9 cellular contexts compared by ENCODE assay signal in the genomic region with DNA sequence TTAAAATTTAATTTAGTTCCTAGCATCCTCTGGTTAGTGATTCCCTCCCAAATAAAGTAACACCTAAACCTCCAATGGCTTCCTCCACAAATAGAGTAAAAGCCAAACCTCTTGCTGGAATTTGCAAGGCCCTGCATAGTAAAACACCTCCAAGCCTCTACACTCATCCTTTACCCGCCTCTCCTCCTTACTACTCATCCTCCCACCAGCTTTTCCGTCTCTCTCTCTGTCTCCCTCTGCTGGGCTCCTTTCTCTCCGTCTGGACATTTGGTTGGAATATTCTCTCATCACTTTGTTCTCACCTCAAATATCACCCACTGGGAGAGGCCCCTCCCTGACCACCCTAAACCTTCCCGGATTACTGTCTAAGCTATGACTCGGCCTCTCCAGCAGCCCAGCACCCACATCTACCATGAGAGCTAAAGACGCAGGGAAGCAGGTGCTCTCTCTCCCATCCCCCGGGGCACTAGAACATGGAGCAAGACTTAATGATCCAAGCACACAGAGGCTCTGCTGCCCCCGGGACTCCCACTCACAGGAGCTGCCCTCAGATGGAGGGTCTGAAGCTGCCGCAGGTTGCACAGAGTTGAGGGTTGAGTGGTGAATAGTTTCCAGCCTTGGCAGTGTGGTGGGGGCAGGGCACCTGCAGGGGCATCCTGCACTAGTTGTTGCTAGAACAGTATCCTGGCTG.
DNase-seq lines count a peak whose midpoint lies in the region; ATAC-seq, FAIRE-seq and TF ChIP-seq lines count a peak whose summit lies in the region.
"Had no signal": no experiment of that assay in that cellular context is flagged by ENCODE, and none has a peak within 500 bp of the region (broad histone marks: within the 10 kb centered on the region; RNA-seq: fewer than 3 reads in every experiment).

No MANE protein-coding gene starts in this region.

- TF ChIP-seq CTCF in DOHH2 (IDR thresholded peaks at IDR 0.05; ENCODE audit: low read depth, low read length, poor library complexity, severe bottlenecking) (peak; percentile 35), astrocyte (IDR thresholded peaks at IDR 0.05; ENCODE audit: insufficient read depth, low read depth, low read length) (peak; percentile 53)

- H3K36me3 ChIP-seq in DOHH2 (ENCODE audit: control insufficient read depth, low read length) = no peaks in the 10 kb centered on the region
- no peaks in the 10 kb centered on the region for H3K36me3 ChIP-seq in astrocyte (ENCODE audit: insufficient read depth, low read length)

- H3K4me3 ChIP-seq in DOHH2 (ENCODE audit: low read length) (no peak overlapping the region), astrocyte (ENCODE audit: insufficient read depth, low read depth, low read length) (no peak overlapping the region)

- H2AFZ ChIP-seq in astrocyte (ENCODE audit: low read depth, low read length) = no peak overlapping the region

- no peaks in the 10 kb centered on the region for H3K4me1 ChIP-seq in DOHH2 (ENCODE audit: control insufficient read depth, low read length)
- peaks cover 10% of the 10 kb centered on the region for H3K4me1 ChIP-seq in astrocyte (ENCODE audit: insufficient read depth, low read length)

- H3K4me3 Mint-ChIP-seq in astrocyte (ENCODE audit: unreplicated experiment) = no peak overlapping the region

- H3K9me3 Mint-ChIP-seq in astrocyte (ENCODE audit: unreplicated experiment) = peaks cover 2% of the 10 kb centered on the region

- H3K27ac Mint-ChIP-seq in astrocyte (ENCODE audit: unreplicated experiment) = no peak overlapping the region

- H3K27me3 ChIP-seq in DOHH2 (ENCODE audit: control insufficient read depth, low read length) (no peaks in the 10 kb centered on the region), astrocyte (ENCODE audit: insufficient read depth, low read length) (no peaks in the 10 kb centered on the region)

- no peaks in the 10 kb centered on the region for H3F3A ChIP-seq in DOHH2 (ENCODE audit: control insufficient read depth, insufficient read depth)

- H4K20me1 ChIP-seq in DOHH2 (ENCODE audit: control insufficient read depth, insufficient read depth, low read depth, low read length) (no peaks in the 10 kb centered on the region), astrocyte (ENCODE audit: insufficient read depth, low read length) (no peaks in the 10 kb centered on the region)

- H3K79me2 ChIP-seq in DOHH2 (ENCODE audit: control insufficient read depth, low read length) (no peaks in the 10 kb centered on the region), astrocyte (ENCODE audit: insufficient read depth, low read length) (no peaks in the 10 kb centered on the region)

- no peak overlapping the region for H3K27ac ChIP-seq in DOHH2 (ENCODE audit: low read depth, low read length)
- no peak overlapping the region for H3K27ac ChIP-seq in astrocyte (ENCODE audit: low read depth, low read length)

- no peaks in the 10 kb centered on the region for H3K9me3 ChIP-seq in DOHH2 (ENCODE audit: control insufficient read depth, insufficient read depth, low read length)
- no peaks in the 10 kb centered on the region for H3K9me3 ChIP-seq in astrocyte (ENCODE audit: insufficient read depth, low read depth, low read length)

- H3K27me3 Mint-ChIP-seq in astrocyte (ENCODE audit: low read depth, unreplicated experiment) = peaks cover 2% of the 10 kb centered on the region

- DNase-seq in LoVo (ENCODE audit: low spot score) (peak; percentile 23), astrocyte (ENCODE audit: low read depth) (no peak), left lobe of liver (ENCODE audit: low spot score) (no peak), NOMO-1 (lab: John Stamatoyannopoulos, UW; ENCODE audit: unreplicated experiment in 2 of 2) (no peak), GM12891 (ENCODE audit: insufficient read length, low spot score) (no peak)
- DNase-seq: right cardiac atrium had no signal

- FAIRE-seq in astrocyte (lab: Jason Lieb, UNC) = no peak
- no peak for FAIRE-seq in GM12891 (lab: Jason Lieb, UNC)

- ATAC-seq in left lobe of liver (peak; percentile 31), GM18498 (IDR thresholded peaks at IDR 0.05; ENCODE audit: unreplicated experiment) (no peak), HG02973 (IDR thresholded peaks at IDR 0.05; ENCODE audit: unreplicated experiment) (no peak)
- ATAC-seq: right cardiac atrium had no signal

- no peak overlapping the region for H3K9ac ChIP-seq in astrocyte (ENCODE audit: low read length)

- H3K36me3 Mint-ChIP-seq in astrocyte (ENCODE audit: low read depth, unreplicated experiment) = no peaks in the 10 kb centered on the region

- H3K4me2 ChIP-seq in DOHH2 (ENCODE audit: low read length) (no peak overlapping the region), astrocyte (ENCODE audit: low read length) (no peak overlapping the region)

- H3K4me1 Mint-ChIP-seq in astrocyte (ENCODE audit: low read depth, unreplicated experiment) = peaks cover 20% of the 10 kb centered on the region

- no peak for TF ChIP-seq POLR2A in GM12891 (IDR thresholded peaks at IDR 0.05; ENCODE audit: low read depth, low read length)

- no peaks in the 10 kb centered on the region for H3K9me2 ChIP-seq in DOHH2 (replicated peaks; ENCODE audit: control insufficient read depth, low read length)

TF ChIP-seq in GM12891, 5 proteins besides CTCF, POLR2A, EP300 and RAD21:
- no peak for TF ChIP-seq TAF1 (IDR thresholded peaks at IDR 0.05; ENCODE audit: low read depth, low read length)
- TF ChIP-seq POLR2AphosphoS5 (IDR thresholded peaks at IDR 0.05; ENCODE audit: low read depth, low read length) = no peak
- no peak for TF ChIP-seq PAX5 (IDR thresholded peaks at IDR 0.05; ENCODE audit: insufficient read depth, low read length, severe bottlenecking)
- TF ChIP-seq SPI1 (IDR thresholded peaks at IDR 0.05; ENCODE audit: low read depth, low read length) = no peak
- TF ChIP-seq POU2F2 (IDR thresholded peaks at IDR 0.05; ENCODE audit: low read depth, low read length) = no peak
